Comparison of ENCODE assay signal across 15 cellular contexts in the genomic region with DNA sequence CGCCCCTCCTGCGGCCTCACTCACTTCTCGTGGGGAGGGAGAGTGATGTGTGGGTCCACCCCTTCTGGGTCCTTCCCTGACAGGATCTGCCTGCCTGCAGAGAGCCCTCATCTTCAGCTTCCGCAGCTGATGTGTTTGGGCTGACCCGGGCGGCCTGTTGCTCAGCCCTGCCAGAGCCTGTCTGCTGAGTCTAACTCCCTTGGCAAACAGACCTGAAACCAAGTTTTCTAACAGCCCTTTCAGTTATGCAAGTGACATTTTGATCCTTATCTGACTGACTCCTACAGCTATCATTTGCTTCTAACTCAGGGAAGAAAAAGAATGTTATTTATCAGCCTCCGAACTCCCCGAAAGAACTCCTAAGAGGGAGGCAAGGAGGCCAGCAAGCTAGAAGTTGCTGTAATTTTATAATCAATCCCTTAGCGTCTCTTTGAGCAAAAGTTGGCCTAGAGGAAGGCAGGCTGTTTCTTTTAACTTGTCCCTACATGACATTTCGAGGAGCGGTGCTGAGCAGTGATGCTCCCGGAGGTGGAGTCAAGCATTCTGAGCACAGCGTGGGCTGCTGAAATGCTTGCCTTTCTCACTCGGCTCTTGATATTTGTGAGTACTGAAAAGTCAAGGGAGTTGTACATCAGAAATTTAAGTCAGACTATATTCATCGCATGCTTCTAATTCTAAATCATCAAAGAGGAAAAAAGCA. TPM values are rescaled to one million over a fixed set of nuclear protein-coding genes. Genes with fewer than 3 reads are reported as not detected.
DNase-seq lines count a peak whose midpoint lies in the region; ATAC-seq and TF ChIP-seq lines count a peak whose summit lies in the region.
"Had no signal": no experiment of that assay in that cellular context is flagged by ENCODE, and none has a peak within 500 bp of the region (broad histone marks: within the 10 kb centered on the region; RNA-seq: fewer than 3 reads in every experiment).

No MANE protein-coding gene starts in this region.

- H4K20me1 ChIP-seq in SK-N-SH (ENCODE audit: insufficient read depth): no peaks in the 10 kb centered on the region

- no peak for ATAC-seq in body of pancreas
- ATAC-seq in left cardiac atrium: peak; percentile 58 to 81
- ATAC-seq in HG03571 (IDR thresholded peaks at IDR 0.05; ENCODE audit: unreplicated experiment): no peak
- ATAC-seq in stimulated activated naive CD8-positive, alpha-beta T cell treated with anti-CD3 and anti-CD28 coated beads, Interleukin-15, Interleukin-2, amounts not matched to agents 100 U/mL and 50 U/mL, for 24 hours: no peak
- ATAC-seq: activated CD8-positive, alpha-beta memory T cell treated with anti-CD3 and anti-CD28 coated beads, Interleukin-2, amount 10 ng/mL, durations not matched to agents 7 days and 5 days had no signal

- H3K9me3 ChIP-seq in CD4-positive, alpha-beta memory T cell (ENCODE audit: control insufficient read depth in 1 of 2, low read length in 2 of 2): no peaks in the 10 kb centered on the region
- H3K9me3 ChIP-seq in body of pancreas: no peaks in the 10 kb centered on the region
- no peaks in the 10 kb centered on the region for H3K9me3 ChIP-seq in parathyroid adenoma (ENCODE audit: control insufficient read depth, low read length)
- no peaks in the 10 kb centered on the region for H3K9me3 ChIP-seq in SK-N-SH

- no peak for TF ChIP-seq EP300 in SK-N-SH (IDR thresholded peaks at IDR 0.05; ENCODE audit: borderline replicate concordance in 1 of 2, low read depth in 1 of 2, low read length in 1 of 2)

- TF ChIP-seq POLR2A in body of pancreas (IDR thresholded peaks at IDR 0.05): no peak

- H3K4me2 ChIP-seq in parathyroid adenoma (ENCODE audit: low read length) (no peak overlapping the region), SK-N-SH (no peak overlapping the region)
- H3K4me2 ChIP-seq: KMS-11 had no signal

- no peaks in the 10 kb centered on the region for H3K9me2 ChIP-seq in SK-N-SH

- POLR2A ChIA-PET in CD4-positive, alpha-beta memory T cell (lab: Charles Lee; ENCODE audit: partially characterized antibody): no interaction called here
- POLR2A ChIA-PET in SK-N-SH (lab: Yijun Ruan, JAX): no interaction called here

- H3K4me1 Mint-ChIP-seq in CD4-positive, alpha-beta memory T cell: peaks cover 0 to 5% (median 2%) of the 10 kb centered on the region in 4 donors
- H3K4me1 Mint-ChIP-seq: activated CD8-positive, alpha-beta memory T cell treated with anti-CD3 and anti-CD28 coated beads, Interleukin-2, amount 10 ng/mL, durations not matched to agents 7 days and 5 days had no signal

- TF ChIP-seq CTCF in body of pancreas (IDR thresholded peaks at IDR 0.05) (no peak), parathyroid adenoma (IDR thresholded peaks at IDR 0.05) (no peak), SK-N-SH (IDR thresholded peaks at IDR 0.05) (no peak)

- intact Hi-C loops in CD4-positive, alpha-beta memory T cell (cut with micrococcal nuclease): no loop called here
- intact Hi-C loops in body of pancreas (cut with DNase I) (no loop called here), left cardiac atrium (cut with DNase I) (no loop called here)

- H3K79me2 ChIP-seq in parathyroid adenoma (no peaks in the 10 kb centered on the region), SK-N-SH (ENCODE audit: insufficient read depth) (no peaks in the 10 kb centered on the region)

- H3K4me3 ChIP-seq in CD4-positive, alpha-beta memory T cell (ENCODE audit: low read length in 2 of 2): no peak overlapping the region
- no peak overlapping the region for H3K4me3 ChIP-seq in body of pancreas
- no peak overlapping the region for H3K4me3 ChIP-seq in parathyroid adenoma (ENCODE audit: low read depth, low read length)
- H3K4me3 ChIP-seq in SK-N-SH (ENCODE audit: low read depth in 2 of 2, low read length in 1 of 2): no peak overlapping the region

- H3K36me3 Mint-ChIP-seq in CD4-positive, alpha-beta memory T cell: peaks cover 61 to 88% of the 10 kb centered on the region in 2 donors

- peaks cover 5% of the 10 kb centered on the region for H3F3A ChIP-seq in SK-N-SH (replicated peaks; ENCODE audit: insufficient read depth)

- peaks cover 52% of the 10 kb centered on the region for H3K36me3 ChIP-seq in CD4-positive, alpha-beta memory T cell (ENCODE audit: insufficient read depth, low read length)
- H3K36me3 ChIP-seq in body of pancreas (replicated peaks in 1 of 2; ENCODE audit: insufficient read depth in 1 of 2, low read depth in 2 of 2) (peaks cover 6 to 8% of the 10 kb centered on the region in 2 donors), parathyroid adenoma (ENCODE audit: control insufficient read depth, insufficient read depth, low read length) (no peaks in the 10 kb centered on the region), SK-N-SH (replicated peaks in 1 of 2; ENCODE audit: control insufficient read depth in 1 of 2, insufficient read depth in 2 of 2, low read length in 1 of 2) (peaks cover 48 to 57% of the 10 kb centered on the region in 2 experiments)

- H3K27ac ChIP-seq in CD4-positive, alpha-beta memory T cell (ENCODE audit: low read depth, low read length): no peak overlapping the region
- H3K27ac ChIP-seq in body of pancreas: peak overlapping the region; percentile 80 to 85 (median 84)
- peak overlapping the region; percentile 49 for H3K27ac ChIP-seq in parathyroid adenoma
- no peak overlapping the region for H3K27ac ChIP-seq in SK-N-SH (ENCODE audit: low read depth in 2 of 2, low read length in 1 of 2)
- H3K27ac ChIP-seq: KMS-11 had no signal

- H3K9ac ChIP-seq in parathyroid adenoma: no peak overlapping the region
- no peak overlapping the region for H3K9ac ChIP-seq in SK-N-SH
- H3K9ac ChIP-seq: KMS-11 had no signal

- peak overlapping the region in 5 of 7 donors; percentile 1 to 87 (median 54) for H3K27ac Mint-ChIP-seq in CD4-positive, alpha-beta memory T cell
- H3K27ac Mint-ChIP-seq: activated CD8-positive, alpha-beta memory T cell treated with anti-CD3 and anti-CD28 coated beads, Interleukin-2, amount 10 ng/mL, durations not matched to agents 7 days and 5 days; activated naive CD8-positive, alpha-beta T cell treated with anti-CD3 and anti-CD28 coated beads for 36 hours had no signal

- H2AFZ ChIP-seq in parathyroid adenoma (peak overlapping the region; percentile 50), SK-N-SH (ENCODE audit: low read depth) (no peak overlapping the region)

- TF ChIP-seq RAD21 in SK-N-SH (IDR thresholded peaks at IDR 0.05; ENCODE audit: low read length): no peak

- CTCF ChIA-PET in CD4-positive, alpha-beta memory T cell (lab: Charles Lee; ENCODE audit: partially characterized antibody): interaction anchor here (1.0 to 2.4 kb wide), 3 partner anchors 10 to 316 kb away, joined by 3 to 30 read pairs (median 6); no protein-coding TSS in a partner anchor
- CTCF ChIA-PET in SK-N-SH (lab: Yijun Ruan, JAX): interaction anchor here (1.3 to 3.1 kb wide), 4 partner anchors 10 to 159 kb away, joined by 4 to 37 read pairs (median 6); no protein-coding TSS in a partner anchor

- H3K27me3 ChIP-seq in CD4-positive, alpha-beta memory T cell (ENCODE audit: insufficient read depth, low read length): no peaks in the 10 kb centered on the region
- H3K27me3 ChIP-seq in body of pancreas (no peaks in the 10 kb centered on the region), parathyroid adenoma (ENCODE audit: control insufficient read depth, insufficient read depth, low read length) (no peaks in the 10 kb centered on the region), SK-N-SH (ENCODE audit: insufficient read depth) (no peaks in the 10 kb centered on the region)

- peaks cover 0 to 7% (median 0%) of the 10 kb centered on the region in 8 donors for H3K9me3 Mint-ChIP-seq in CD4-positive, alpha-beta memory T cell

- H3K4me3 Mint-ChIP-seq in CD4-positive, alpha-beta memory T cell: peak overlapping the region in 1 of 8 donors; percentile 30
- H3K4me3 Mint-ChIP-seq: activated CD8-positive, alpha-beta memory T cell treated with anti-CD3 and anti-CD28 coated beads, Interleukin-2, amount 10 ng/mL, durations not matched to agents 7 days and 5 days; activated naive CD8-positive, alpha-beta T cell treated with anti-CD3 and anti-CD28 coated beads for 36 hours had no signal

- no peaks in the 10 kb centered on the region for H3K27me3 Mint-ChIP-seq in CD4-positive, alpha-beta memory T cell
- H3K27me3 Mint-ChIP-seq: activated CD8-positive, alpha-beta memory T cell treated with anti-CD3 and anti-CD28 coated beads, Interleukin-2, amount 10 ng/mL, durations not matched to agents 7 days and 5 days; activated naive CD8-positive, alpha-beta T cell treated with anti-CD3 and anti-CD28 coated beads for 36 hours had no signal

- 86% methylated on average over 15 of the region's 15 CpGs for WGBS in body of pancreas, 2 donors
- WGBS in SK-N-SH (ENCODE audit: low lambda C conversion rate): 93% methylated on average over 10 of the region's 15 CpGs

- no peak for DNase-seq in CD4-positive, alpha-beta memory T cell
- peak in 2 of 4 donors; percentile 13 to 31 for DNase-seq in body of pancreas
- no peak for DNase-seq in left cardiac atrium
- no peak for DNase-seq in NCI-H2171 treated with DMSO at 0.1 percent for 48 hours (lab: John Stamatoyannopoulos, UW)
- DNase-seq in SK-N-SH: no peak
- no peak for DNase-seq in stimulated activated naive CD8-positive, alpha-beta T cell treated with anti-CD3 and anti-CD28 coated beads, Interleukin-15, Interleukin-2, amounts not matched to agents 100 U/mL and 50 U/mL, for 24 hours
- DNase-seq: activated CD8-positive, alpha-beta memory T cell treated with anti-CD3 and anti-CD28 coated beads, Interleukin-2, amount 10 ng/mL, durations not matched to agents 7 days and 5 days; activated naive CD8-positive, alpha-beta T cell treated with anti-CD3 and anti-CD28 coated beads for 36 hours; cortex of kidney; kidney glomerular epithelial cell; NCI-H69 had no signal

- H3K4me1 ChIP-seq in CD4-positive, alpha-beta memory T cell (ENCODE audit: insufficient read depth, low read length): no peaks in the 10 kb centered on the region
- H3K4me1 ChIP-seq in body of pancreas (peaks cover 25% of the 10 kb centered on the region), parathyroid adenoma (peaks cover 14% of the 10 kb centered on the region), SK-N-SH (ENCODE audit: control insufficient read depth in 1 of 2, insufficient read depth in 2 of 2, low read depth in 1 of 2, low read length in 1 of 2) (no peaks in the 10 kb centered on the region; a peak in 1 of 4 replicates)

TF ChIP-seq in SK-N-SH, 30 proteins besides CTCF, POLR2A, EP300 and RAD21 (continues in another document):
- no peak for TF ChIP-seq TCF12 (IDR thresholded peaks at IDR 0.05)

RNA-seq across cellular contexts. Expression of a gene that starts 31.5 kb away (rescaled TPM):
- total RNA-seq in CD4-positive, alpha-beta memory T cell: 10 to 100 TPM; 15.1 to 19.2 TPM
- 10 to 100 TPM; 12.4 to 14.1 TPM for polyA plus RNA-seq in CD4-positive, alpha-beta memory T cell
- total RNA-seq in body of pancreas: 1 to 10 TPM in 1 of 2 donors, not detected in 1; 3.6 TPM
- 1 to 10 TPM; 1.7 to 2.6 TPM for total RNA-seq in left cardiac atrium
- polyA plus RNA-seq in SK-N-SH (2012; rRNA removed): 0.02 TPM in 1 of 2 replicates, not detected in the other
- not detected in 2 replicates for polyA plus RNA-seq in SK-N-SH (2012; cell fraction: cytosol; rRNA removed)
- 0.02 TPM in 1 of 2 replicates, not detected in the other for polyA plus RNA-seq in SK-N-SH (2012; cell fraction: nucleus; rRNA removed)
- total RNA-seq: frontal cortex had no signal

RNA-seq across cellular contexts. Expression of a gene that starts 54.3 kb away (rescaled TPM):
- 10 to 100 TPM; 25.5 to 26.9 TPM for total RNA-seq in CD4-positive, alpha-beta memory T cell
- polyA plus RNA-seq in CD4-positive, alpha-beta memory T cell: 10 to 100 TPM; 16.2 to 29.2 TPM
- total RNA-seq in body of pancreas: 10 to 100 TPM in 1 of 2 donors, 1 to 10 TPM in 1; 7.9 to 13.2 TPM
- 1 to 10 TPM; 3.1 to 3.7 TPM for total RNA-seq in left cardiac atrium
- 18.8 and 23.2 TPM in 2 replicates for polyA plus RNA-seq in SK-N-SH (2012; rRNA removed)
- polyA plus RNA-seq in SK-N-SH (2012; cell fraction: cytosol; rRNA removed): 15.7 and 18.5 TPM in 2 replicates
- polyA plus RNA-seq in SK-N-SH (2012; cell fraction: nucleus; rRNA removed): 17.7 and 23.4 TPM in 2 replicates

Comparison
In these comparisons a context has a peak if more than half of its experiments do, and no peak if none do; other contexts are left out.
1. H3K27ac ChIP-seq: peak in body of pancreas (4 of 4) and parathyroid adenoma (single experiment); none in CD4-positive, alpha-beta memory T cell (single experiment) and SK-N-SH (0 of 2).
2. ATAC-seq: peak in left cardiac atrium (2 of 2); none in body of pancreas (single experiment), HG03571 (single experiment) and stimulated activated naive CD8-positive, alpha-beta T cell treated with anti-CD3 and anti-CD28 coated beads, Interleukin-15, Interleukin-2, amounts not matched to agents 100 U/mL and 50 U/mL, for 24 hours (single experiment).